In genomic region chr4:8044699-8045098, GRCh38 we compare ENCODE assay signal across 14 cellular contexts.
A peak's percentile ranks its signal among the peaks of the same experiment; 100 is the strongest.
DNase-seq lines count a peak whose midpoint lies in the region; ATAC-seq and TF ChIP-seq lines count a peak whose summit lies in the region.
"Had no signal": no experiment of that assay in that cellular context is flagged by ENCODE, and none has a peak within 500 bp of the region (broad histone marks: within the 10 kb centered on the region; RNA-seq: fewer than 3 reads in every experiment).

No MANE protein-coding gene starts in this region.

- no peak for TF ChIP-seq EP300 in gastroesophageal sphincter (IDR thresholded peaks at IDR 0.05)

- DNase-seq in BE2C: peak; percentile 58
- DNase-seq in NCI-H1105 (lab: John Stamatoyannopoulos, UW): peak; percentile 95
- peak; percentile 94 for DNase-seq in NCI-H345 treated with DMSO at 0.1 percent for 48 hours (lab: John Stamatoyannopoulos, UW; ENCODE audit: unreplicated experiment)
- DNase-seq in UCSD-AML1 (lab: John Stamatoyannopoulos, UW; ENCODE audit: unreplicated experiment): no peak
- DNase-seq in caudate nucleus (lab: John Stamatoyannopoulos, UW): no peak
- no peak for DNase-seq in testis
- no peak for DNase-seq in activated naive CD4-positive, alpha-beta T cell treated with anti-CD3 and anti-CD28 coated beads for 36 hours
- DNase-seq: activated CD4-positive, alpha-beta memory T cell treated with anti-CD3 and anti-CD28 coated beads, Interleukin-2, amount 10 ng/mL, durations not matched to agents 7 days and 5 days; T1000; tibial artery had no signal

- H3K27ac ChIP-seq in gastroesophageal sphincter (no peak overlapping the region), caudate nucleus (ENCODE audit: low read depth, low read length) (no peak overlapping the region), testis (no peak overlapping the region)
- H3K27ac ChIP-seq: tibial artery had no signal

- H3K27me3 Mint-ChIP-seq in activated naive CD4-positive, alpha-beta T cell treated with anti-CD3 and anti-CD28 coated beads for 36 hours (ENCODE audit: low read depth): no peaks in the 10 kb centered on the region
- H3K27me3 Mint-ChIP-seq: activated naive CD4-positive, alpha-beta T cell treated with anti-CD3 and anti-CD28 coated beads, Interleukin-2, amount 50 U/mL, for 24 hours had no signal

- CTCF ChIA-PET in activated naive CD4-positive, alpha-beta T cell treated with anti-CD3 and anti-CD28 coated beads for 36 hours (lab: Charles Lee): no interaction called here

- TF ChIP-seq POLR2A in gastroesophageal sphincter (IDR thresholded peaks at IDR 0.05) (no peak), testis (IDR thresholded peaks at IDR 0.05) (no peak)

- H3K36me3 ChIP-seq in BE2C: no peaks in the 10 kb centered on the region
- peaks cover 0 to 9% of the 10 kb centered on the region in 2 donors for H3K36me3 ChIP-seq in gastroesophageal sphincter
- H3K36me3 ChIP-seq in testis (ENCODE audit: low read depth, missing control alignments): no peaks in the 10 kb centered on the region
- H3K36me3 ChIP-seq: tibial artery had no signal

- no peak for TF ChIP-seq CTCF in BE2C (IDR thresholded peaks at IDR 0.05; ENCODE audit: low read depth, low read length)
- no peak for TF ChIP-seq CTCF in gastroesophageal sphincter (IDR thresholded peaks at IDR 0.05)
- no peak for TF ChIP-seq CTCF in testis (IDR thresholded peaks at IDR 0.05)

- no peaks in the 10 kb centered on the region for H3K27me3 ChIP-seq in BE2C
- H3K27me3 ChIP-seq in gastroesophageal sphincter: no peaks in the 10 kb centered on the region
- no peaks in the 10 kb centered on the region for H3K27me3 ChIP-seq in testis
- H3K27me3 ChIP-seq: tibial artery had no signal

- H3K4me3 ChIP-seq in BE2C (ENCODE audit: low read depth, low read length) (peak overlapping the region; percentile 9; the same call in 1 of the 2 replicates), gastroesophageal sphincter (no peak overlapping the region), testis (no peak overlapping the region)
- H3K4me3 ChIP-seq: K562, tibial artery had no signal

- peaks cover 2% of the 10 kb centered on the region; the same call in 1 of the 2 replicates for H3K4me1 ChIP-seq in BE2C
- peaks cover 0 to under 1% (median 0%) of the 10 kb centered on the region in 3 donors for H3K4me1 ChIP-seq in gastroesophageal sphincter
- H3K4me1 ChIP-seq in testis: no peaks in the 10 kb centered on the region
- H3K4me1 ChIP-seq: tibial artery had no signal

- 31 to 49% methylated on average over 7 to 13 of the region's 15 CpGs for WGBS in gastroesophageal sphincter (ENCODE audit: low coverage in 1 of 2), 2 donors
- WGBS in testis, 2 donors: 77% methylated on average over 9 to 15 of the region's 15 CpGs

- no peaks in the 10 kb centered on the region for H3K9me3 Mint-ChIP-seq in activated naive CD4-positive, alpha-beta T cell treated with anti-CD3 and anti-CD28 coated beads for 36 hours
- H3K9me3 Mint-ChIP-seq: activated CD4-positive, alpha-beta memory T cell treated with anti-CD3 and anti-CD28 coated beads, Interleukin-2, amount 10 ng/mL, durations not matched to agents 7 days and 5 days; activated naive CD4-positive, alpha-beta T cell treated with anti-CD3 and anti-CD28 coated beads, Interleukin-2, amount 50 U/mL, for 24 hours had no signal

- no peaks in the 10 kb centered on the region for H3K36me3 Mint-ChIP-seq in activated naive CD4-positive, alpha-beta T cell treated with anti-CD3 and anti-CD28 coated beads for 36 hours (ENCODE audit: low read depth)

- H3K4me3 Mint-ChIP-seq in activated naive CD4-positive, alpha-beta T cell treated with anti-CD3 and anti-CD28 coated beads for 36 hours: no peak overlapping the region
- H3K4me3 Mint-ChIP-seq: activated CD4-positive, alpha-beta memory T cell treated with anti-CD3 and anti-CD28 coated beads, Interleukin-2, amount 10 ng/mL, durations not matched to agents 7 days and 5 days; activated naive CD4-positive, alpha-beta T cell treated with anti-CD3 and anti-CD28 coated beads, Interleukin-2, amount 50 U/mL, for 24 hours had no signal

- no peak overlapping the region for H3K27ac Mint-ChIP-seq in activated naive CD4-positive, alpha-beta T cell treated with anti-CD3 and anti-CD28 coated beads for 36 hours
- H3K27ac Mint-ChIP-seq: activated CD4-positive, alpha-beta memory T cell treated with anti-CD3 and anti-CD28 coated beads, Interleukin-2, amount 10 ng/mL, durations not matched to agents 7 days and 5 days; activated naive CD4-positive, alpha-beta T cell treated with anti-CD3 and anti-CD28 coated beads, Interleukin-2, amount 50 U/mL, for 24 hours had no signal

- H3K4me1 Mint-ChIP-seq in activated naive CD4-positive, alpha-beta T cell treated with anti-CD3 and anti-CD28 coated beads for 36 hours (ENCODE audit: low read depth): no peaks in the 10 kb centered on the region
- H3K4me1 Mint-ChIP-seq: activated CD4-positive, alpha-beta memory T cell treated with anti-CD3 and anti-CD28 coated beads, Interleukin-2, amount 10 ng/mL, durations not matched to agents 7 days and 5 days; activated naive CD4-positive, alpha-beta T cell treated with anti-CD3 and anti-CD28 coated beads, Interleukin-2, amount 50 U/mL, for 24 hours had no signal

- intact Hi-C loops in testis (cut with DNase I; ENCODE audit: low total_unique reads): no loop called here
- intact Hi-C loops in activated naive CD4-positive, alpha-beta T cell treated with anti-CD3 and anti-CD28 coated beads for 36 hours (cut with micrococcal nuclease): no loop called here

- ATAC-seq in gastroesophageal sphincter: peak; percentile 20
- ATAC-seq: K562, right cardiac atrium had no signal

- H3K9me3 ChIP-seq in BE2C (no peaks in the 10 kb centered on the region), gastroesophageal sphincter (no peaks in the 10 kb centered on the region), testis (no peaks in the 10 kb centered on the region)
- H3K9me3 ChIP-seq: tibial artery had no signal

Comparison
In these comparisons a context has a peak if more than half of its experiments do, and no peak if none do; other contexts are left out.
1. DNase-seq: peak in BE2C (single experiment), NCI-H1105 (single experiment) and NCI-H345 treated with DMSO at 0.1 percent for 48 hours (single experiment); none in UCSD-AML1 (single experiment), caudate nucleus (0 of 61), testis (single experiment) and activated naive CD4-positive, alpha-beta T cell treated with anti-CD3 and anti-CD28 coated beads for 36 hours (single experiment).